ENCODE assay signal across 1 cellular context in genomic region chr17:66542183-66542966, GRCh38.
TF ChIP-seq lines count a peak whose summit lies in the region.

No MANE protein-coding gene starts in this region.

TF ChIP-seq in GM12878, 131 proteins besides CTCF, POLR2A, EP300 and RAD21 (continued from another document):
- peak; percentile 57; the same call in 1 of the 2 replicates for TF ChIP-seq NFIC (IDR thresholded peaks at IDR 0.05; ENCODE audit: low read depth, low read length)
- TF ChIP-seq NBN (IDR thresholded peaks at IDR 0.05): peak; percentile 76; the same call in 1 of the 2 replicates
- TF ChIP-seq BHLHE40 (IDR thresholded peaks at IDR 0.05; ENCODE audit: borderline replicate concordance in 1 of 2, low read depth in 2 of 2, low read length in 1 of 2): peak in 1 of 2 experiments; percentile 5; a peak in 2 of 4 replicates
- no peak for TF ChIP-seq EED (IDR thresholded peaks at IDR 0.05; ENCODE audit: low read depth)
- TF ChIP-seq HDGF (IDR thresholded peaks at IDR 0.05): peak; percentile 56; the same call in 1 of the 2 replicates
- peak; percentile 65 for TF ChIP-seq RUNX3 (IDR thresholded peaks at IDR 0.05; ENCODE audit: low read length)
- peak; percentile 88 for TF ChIP-seq MTA2 (IDR thresholded peaks at IDR 0.05; ENCODE audit: low read depth)
- no peak for TF ChIP-seq ZNF384 (IDR thresholded peaks at IDR 0.05; ENCODE audit: borderline replicate concordance, low read depth, low read length)
- no peak for TF ChIP-seq SMAD5 (IDR thresholded peaks at IDR 0.05; ENCODE audit: low read depth)
- peak; percentile 14; the same call in 1 of the 2 replicates for TF ChIP-seq ATF2 (IDR thresholded peaks at IDR 0.05; ENCODE audit: low read length)
- TF ChIP-seq NFXL1 (IDR thresholded peaks at IDR 0.05; ENCODE audit: borderline replicate concordance): no peak
- no peak for TF ChIP-seq RBBP5 (conservative IDR thresholded peaks at IDR 0.05)
- TF ChIP-seq MEF2B (IDR thresholded peaks at IDR 0.05; ENCODE audit: partially characterized antibody, poor library complexity, severe bottlenecking): peak; percentile 82
- TF ChIP-seq FOXK2 (IDR thresholded peaks at IDR 0.05): no peak
- peak; percentile 20; the same call in 1 of the 2 replicates for TF ChIP-seq IKZF1 (conservative IDR thresholded peaks at IDR 0.05)
- TF ChIP-seq, protein P1, sequence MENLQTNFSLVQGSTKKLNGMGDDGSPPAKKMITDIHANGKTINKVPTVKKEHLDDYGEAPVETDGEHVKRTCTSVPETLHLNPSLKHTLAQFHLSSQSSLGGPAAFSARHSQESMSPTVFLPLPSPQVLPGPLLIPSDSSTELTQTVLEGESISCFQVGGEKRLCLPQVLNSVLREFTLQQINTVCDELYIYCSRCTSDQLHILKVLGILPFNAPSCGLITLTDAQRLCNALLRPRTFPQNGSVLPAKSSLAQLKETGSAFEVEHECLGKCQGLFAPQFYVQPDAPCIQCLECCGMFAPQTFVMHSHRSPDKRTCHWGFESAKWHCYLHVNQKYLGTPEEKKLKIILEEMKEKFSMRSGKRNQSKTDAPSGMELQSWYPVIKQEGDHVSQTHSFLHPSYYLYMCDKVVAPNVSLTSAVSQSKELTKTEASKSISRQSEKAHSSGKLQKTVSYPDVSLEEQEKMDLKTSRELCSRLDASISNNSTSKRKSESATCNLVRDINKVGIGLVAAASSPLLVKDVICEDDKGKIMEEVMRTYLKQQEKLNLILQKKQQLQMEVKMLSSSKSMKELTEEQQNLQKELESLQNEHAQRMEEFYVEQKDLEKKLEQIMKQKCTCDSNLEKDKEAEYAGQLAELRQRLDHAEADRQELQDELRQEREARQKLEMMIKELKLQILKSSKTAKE (IDR thresholded peaks at IDR 0.05; ENCODE audit: low read depth, poor library complexity, severe bottlenecking): peak; percentile 36
- TF ChIP-seq CHD2 (IDR thresholded peaks at IDR 0.05; ENCODE audit: borderline replicate concordance, low read depth, low read length): no peak
- TF ChIP-seq ZNF217 (IDR thresholded peaks at IDR 0.05): no peak; the same call in 1 of the 2 replicates
- TF ChIP-seq FOXM1 (IDR thresholded peaks at IDR 0.05; ENCODE audit: low read depth, low read length): 0 out of 2 replicates have a peak, but pooled peaks have one; percentile 18
- no peak for TF ChIP-seq NFYA (IDR thresholded peaks at IDR 0.05; ENCODE audit: borderline replicate concordance, low read depth, low read length)
- no peak for TF ChIP-seq EGR1 (IDR thresholded peaks at IDR 0.05; ENCODE audit: borderline replicate concordance in 1 of 2, low read depth in 2 of 2, low read length in 2 of 2)
- TF ChIP-seq MLLT1 (IDR thresholded peaks at IDR 0.05): 0 out of 2 replicates have a peak, but pooled peaks have one; percentile 76
- TF ChIP-seq LARP7 (IDR thresholded peaks at IDR 0.05): no peak
